Comparison of ENCODE assay signal across 11 cellular contexts in the genomic region with DNA sequence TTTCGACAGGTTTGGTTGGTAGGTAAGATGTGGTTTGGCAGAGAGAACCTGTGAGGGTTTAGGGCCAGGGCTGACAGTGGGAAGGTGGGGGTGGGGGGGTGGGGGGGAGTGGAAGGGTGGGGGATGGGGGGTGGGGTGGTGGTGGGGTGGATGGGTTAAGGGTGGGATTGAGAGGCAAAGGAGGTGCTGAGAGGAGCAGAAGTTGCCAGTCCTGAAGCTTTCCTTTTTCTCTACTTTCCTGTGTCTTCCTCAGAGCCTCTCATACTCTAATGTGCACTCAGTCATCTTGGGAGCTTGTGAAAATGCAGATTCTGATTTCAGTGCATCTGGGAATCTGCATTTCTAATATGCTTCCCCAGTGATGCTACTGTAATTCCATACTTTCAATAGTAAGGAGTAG. TPM values are rescaled to one million over a fixed set of nuclear protein-coding genes. Genes with fewer than 3 reads are reported as not detected.
DNase-seq lines count a peak whose midpoint lies in the region; ATAC-seq and TF ChIP-seq lines count a peak whose summit lies in the region.
"Had no signal": no experiment of that assay in that cellular context is flagged by ENCODE, and none has a peak within 500 bp of the region (broad histone marks: within the 10 kb centered on the region; RNA-seq: fewer than 3 reads in every experiment).

No MANE protein-coding gene starts in this region.

- H3K4me3 Mint-ChIP-seq in MCF 10A (ENCODE audit: unreplicated experiment) (no peak overlapping the region), T-cell (peak overlapping the region; percentile 21 to 81 (median 55))
- H3K4me3 Mint-ChIP-seq in effector memory CD8-positive, alpha-beta T cell = peak overlapping the region; percentile 71 to 75
- peak overlapping the region; percentile 51 to 62 for H3K4me3 Mint-ChIP-seq in stimulated activated naive B cell treated with anti-CD40 and anti-IgM and Interleukin-4, amounts not matched to agents 10 μg/mL and 1 μg/mL and 100 μg/mL, for 72 hours

- H3K9me3 Mint-ChIP-seq in MCF 10A (ENCODE audit: unreplicated experiment) (no peaks in the 10 kb centered on the region), T-cell (peaks cover 0 to 4% (median 0%) of the 10 kb centered on the region in 3 donors)
- H3K9me3 Mint-ChIP-seq in effector memory CD8-positive, alpha-beta T cell = no peaks in the 10 kb centered on the region
- H3K9me3 Mint-ChIP-seq in stimulated activated naive B cell treated with anti-CD40 and anti-IgM and Interleukin-4, amounts not matched to agents 10 μg/mL and 1 μg/mL and 100 μg/mL, for 72 hours = peaks cover 14 to 18% of the 10 kb centered on the region in 2 donors

- in situ Hi-C loops in mammary epithelial cell (cut with MboI; ENCODE audit: low sequenced_read_pairs in 2 of 2) = no loop called here

- POLR2A ChIA-PET in MCF 10A (lab: Yijun Ruan, JAX) (interaction anchor here (1.2 to 1.6 kb wide), 5 partner anchors 8 to 28 kb away, joined by 3 to 7 read pairs (median 3); no protein-coding TSS in a partner anchor), T-cell (lab: Charles Lee) (interaction anchor here (0.6 to 1.1 kb wide), 5 partner anchors 7 to 414 kb away, joined by 3 to 4 read pairs (median 3); no protein-coding TSS in a partner anchor)

- dilution Hi-C loops in mammary epithelial cell (cut with HindIII; ENCODE audit: low sequenced_read_pairs) = no loop called here

- no peaks in the 10 kb centered on the region for H3K27me3 Mint-ChIP-seq in MCF 10A (ENCODE audit: insufficient read depth, unreplicated experiment)
- H3K27me3 Mint-ChIP-seq in T-cell = no peaks in the 10 kb centered on the region
- no peaks in the 10 kb centered on the region for H3K27me3 Mint-ChIP-seq in effector memory CD8-positive, alpha-beta T cell
- no peaks in the 10 kb centered on the region for H3K27me3 Mint-ChIP-seq in stimulated activated naive B cell treated with anti-CD40 and anti-IgM and Interleukin-4, amounts not matched to agents 10 μg/mL and 1 μg/mL and 100 μg/mL, for 72 hours

- H3K4me1 Mint-ChIP-seq in MCF 10A (ENCODE audit: insufficient read depth, unreplicated experiment) (peaks cover 42% of the 10 kb centered on the region), T-cell (peaks cover 88 to 95% (median 95%) of the 10 kb centered on the region in 3 donors)
- peaks cover 49 to 69% of the 10 kb centered on the region in 2 donors for H3K4me1 Mint-ChIP-seq in effector memory CD8-positive, alpha-beta T cell (ENCODE audit: low read depth in 2 of 2)
- peaks cover 50 to 88% of the 10 kb centered on the region in 2 donors for H3K4me1 Mint-ChIP-seq in stimulated activated naive B cell treated with anti-CD40 and anti-IgM and Interleukin-4, amounts not matched to agents 10 μg/mL and 1 μg/mL and 100 μg/mL, for 72 hours

- no peak overlapping the region for H2AFZ ChIP-seq in mammary epithelial cell (ENCODE audit: low read depth, low read length)

- H3K4me2 ChIP-seq in mammary epithelial cell (ENCODE audit: insufficient read depth, low read depth, low read length) = no peak overlapping the region

- H3K27me3 ChIP-seq in mammary epithelial cell (ENCODE audit: insufficient read depth, low read length) = no peaks in the 10 kb centered on the region
- H3K27me3 ChIP-seq: gastrocnemius medialis, sigmoid colon had no signal

- H3K4me3 ChIP-seq in mammary epithelial cell (replicated peaks in 1 of 3; ENCODE audit: insufficient read depth in 1 of 3, low read depth in 2 of 3, low read length in 3 of 3) = no peak overlapping the region
- H3K4me3 ChIP-seq: gastrocnemius medialis, sigmoid colon had no signal

- H3K79me2 ChIP-seq in mammary epithelial cell (ENCODE audit: insufficient read depth, low read length) = peaks cover 100% of the 10 kb centered on the region

- H3K4me1 ChIP-seq in mammary epithelial cell (ENCODE audit: insufficient read depth, low read length) = peaks cover 17% of the 10 kb centered on the region

- peak overlapping the region; percentile 13 for H3K27ac Mint-ChIP-seq in MCF 10A (ENCODE audit: low read depth, unreplicated experiment)
- peak overlapping the region; percentile 95 to 98 for H3K27ac Mint-ChIP-seq in T-cell
- peak overlapping the region; percentile 96 to 97 for H3K27ac Mint-ChIP-seq in effector memory CD8-positive, alpha-beta T cell
- H3K27ac Mint-ChIP-seq in stimulated activated naive B cell treated with anti-CD40 and anti-IgM and Interleukin-4, amounts not matched to agents 10 μg/mL and 1 μg/mL and 100 μg/mL, for 72 hours = peak overlapping the region; percentile 97

- CTCF ChIA-PET in MCF 10A (lab: Yijun Ruan, JAX) (interaction anchor here (0.6 to 2.2 kb wide), 5 partner anchors 10 to 358 kb away, joined by 3 to 5 read pairs (median 3); no protein-coding TSS in a partner anchor), mammary epithelial cell (lab: Charles Lee; ENCODE audit: low non-redundant PET) (no interaction called here), T-cell (lab: Charles Lee) (interaction anchor here (0.5 to 1.9 kb wide), 6 partner anchors 11 to 52 kb away, joined by 3 to 9 read pairs (median 4); partner anchors contain the start of gene MAP4K4 (in 1 of the 2))

- TF ChIP-seq CTCF in MCF 10A (IDR thresholded peaks at IDR 0.05; ENCODE audit: unreplicated experiment) = no peak
- TF ChIP-seq CTCF in mammary epithelial cell (conservative IDR thresholded peaks at IDR 0.05 in 1 of 2, IDR thresholded peaks at IDR 0.05 in 1 of 2; ENCODE audit: extremely low read depth in 1 of 2, insufficient read depth in 1 of 2, low read depth in 1 of 2, low read length in 2 of 2) = no peak

- no peak for DNase-seq in MCF 10A (ENCODE audit: unreplicated experiment)
- no peak for DNase-seq in mammary epithelial cell
- no peak for DNase-seq in T-cell
- no peak for DNase-seq in effector memory CD8-positive, alpha-beta T cell
- no peak for DNase-seq in stimulated activated naive B cell treated with anti-CD40 and anti-IgM and Interleukin-4, amounts not matched to agents 10 μg/mL and 1 μg/mL and 100 μg/mL, for 72 hours
- DNase-seq in medulla oblongata (ENCODE audit: extremely low spot score) = no peak
- DNase-seq: gastrocnemius medialis, NCI-H2029 treated with DMSO at 0.1 percent for 48 hours, sigmoid colon had no signal

- H3K36me3 Mint-ChIP-seq in MCF 10A (ENCODE audit: insufficient read depth, unreplicated experiment) = peaks cover 30% of the 10 kb centered on the region
- H3K36me3 Mint-ChIP-seq in T-cell = peaks cover 13% of the 10 kb centered on the region
- peaks cover 13% of the 10 kb centered on the region for H3K36me3 Mint-ChIP-seq in effector memory CD8-positive, alpha-beta T cell (ENCODE audit: insufficient read depth)
- H3K36me3 Mint-ChIP-seq in stimulated activated naive B cell treated with anti-CD40 and anti-IgM and Interleukin-4, amounts not matched to agents 10 μg/mL and 1 μg/mL and 100 μg/mL, for 72 hours = peaks cover 36 to 65% of the 10 kb centered on the region in 2 donors

- H3K9me3 ChIP-seq in mammary epithelial cell (replicated peaks; ENCODE audit: insufficient read depth, low read length) = no peaks in the 10 kb centered on the region
- H3K9me3 ChIP-seq: gastrocnemius medialis, sigmoid colon had no signal

- no TSS peak for BruUV-seq in MCF 10A (replicated peaks; lab: Mats Ljungman, UMichigan)
- no TSS peak for BruUV-seq in mammary epithelial cell (replicated peaks; lab: Mats Ljungman, UMichigan)

- intact Hi-C loops in MCF 10A (cut with micrococcal nuclease) (no loop called here), mammary epithelial cell (cut with micrococcal nuclease) (no loop called here)

- peaks cover 7% of the 10 kb centered on the region for H4K20me1 ChIP-seq in mammary epithelial cell (ENCODE audit: insufficient read depth, low read length)

- H3K9ac ChIP-seq in mammary epithelial cell (ENCODE audit: insufficient read depth, low read length) = no peak overlapping the region

- peaks cover 7% of the 10 kb centered on the region for H3K36me3 ChIP-seq in mammary epithelial cell (ENCODE audit: insufficient read depth, low read length)
- H3K36me3 ChIP-seq: gastrocnemius medialis, sigmoid colon had no signal

- no peak overlapping the region for H3K27ac ChIP-seq in mammary epithelial cell (ENCODE audit: insufficient read depth, low read depth, low read length)
- H3K27ac ChIP-seq: gastrocnemius medialis, sigmoid colon had no signal

- 0% methylated on average over 1 of the region's 1 CpG for WGBS in mammary epithelial cell (ENCODE audit: low coverage, missing lambda C conversion rate)

- no peak for ATAC-seq in T-cell (replicated peaks in 1 of 4)
- no peak for ATAC-seq in effector memory CD8-positive, alpha-beta T cell (replicated peaks)
- ATAC-seq in stimulated activated naive B cell treated with anti-CD40 and anti-IgM and Interleukin-4, amounts not matched to agents 10 μg/mL and 1 μg/mL and 100 μg/mL, for 72 hours (replicated peaks) = no peak
- ATAC-seq in GM19397 (IDR thresholded peaks at IDR 0.05; ENCODE audit: unreplicated experiment) = no peak
- no peak for ATAC-seq in GM18519 (IDR thresholded peaks at IDR 0.05; ENCODE audit: low FRiP score, unreplicated experiment)
- ATAC-seq: gastrocnemius medialis had no signal

RNA-seq across cellular contexts. Expression of gene MAP4K4, which starts 21.0 kb away (rescaled TPM):
- 143 and 162 TPM in 2 replicates for total RNA-seq in MCF 10A (2022)
- 100 to 1,000 TPM in 1 of 2 donors, 10 to 100 TPM in 1; 65.2 to 212 TPM for total RNA-seq in mammary epithelial cell
- polyA plus RNA-seq in mammary epithelial cell = 119 TPM
- 294 TPM for polyA minus RNA-seq in mammary epithelial cell
- total RNA-seq in T-cell = 100 to 1,000 TPM in 2 of 5 donors, 10 to 100 TPM in 3; 84.2 to 148 (median 93.2) TPM

Comparison
In these comparisons a context has a peak if more than half of its experiments do, and no peak if none do; other contexts are left out.
1. H3K27ac Mint-ChIP-seq: peak in every context shown above with its lines; median percentile 97 in stimulated activated naive B cell treated with anti-CD40 and anti-IgM and Interleukin-4, amounts not matched to agents 10 μg/mL and 1 μg/mL and 100 μg/mL, for 72 hours; 96 in T-cell; 96 in effector memory CD8-positive, alpha-beta T cell; 13 in MCF 10A.